18 cellular contexts compared by ENCODE assay signal in genomic region chrX:28552322-28552721, GRCh38. TPM values are rescaled to one million over a fixed set of nuclear protein-coding genes. Genes with fewer than 3 reads are reported as not detected.
DNase-seq lines count a peak whose midpoint lies in the region; ATAC-seq and TF ChIP-seq lines count a peak whose summit lies in the region.
"Had no signal": no experiment of that assay in that cellular context is flagged by ENCODE, and none has a peak within 500 bp of the region (broad histone marks: within the 10 kb centered on the region; RNA-seq: fewer than 3 reads in every experiment).

No MANE protein-coding gene starts in this region.

- H3K9me3 ChIP-seq in HCT116 (ENCODE audit: control insufficient read depth in 1 of 2, insufficient read depth in 1 of 2, low read depth in 1 of 2, low read length in 2 of 2) (no peaks in the 10 kb centered on the region), MG63 (no peaks in the 10 kb centered on the region), OCI-LY7 (ENCODE audit: low read length) (no peaks in the 10 kb centered on the region)

- no peaks in the 10 kb centered on the region for H3K27me3 ChIP-seq in HCT116 (ENCODE audit: insufficient read depth, low read length)
- no peaks in the 10 kb centered on the region for H3K27me3 ChIP-seq in MG63

- H3K4me2 ChIP-seq in HCT116 (ENCODE audit: low read length) (peak overlapping the region; percentile 30), OCI-LY7 (ENCODE audit: low read length) (no peak overlapping the region)

- H3K9me2 ChIP-seq in HCT116 (ENCODE audit: insufficient read depth) (no peaks in the 10 kb centered on the region), OCI-LY7 (ENCODE audit: insufficient read depth, low read length) (no peaks in the 10 kb centered on the region)

- no peak overlapping the region for H3K9ac ChIP-seq in HCT116 (ENCODE audit: low read length)

- TF ChIP-seq CTCF in HCT116 (IDR thresholded peaks at IDR 0.05 in 2 of 3, conservative IDR thresholded peaks at IDR 0.05 in 1 of 3; ENCODE audit: borderline replicate concordance in 1 of 3, insufficient read depth in 1 of 3, low read depth in 2 of 3, low read length in 2 of 3) = no peak
- no peak for TF ChIP-seq CTCF in cardiac fibroblast (IDR thresholded peaks at IDR 0.05; ENCODE audit: low read depth, low read length)
- no peak for TF ChIP-seq CTCF in OCI-LY7 (conservative IDR thresholded peaks at IDR 0.05; ENCODE audit: low read length)

- POLR2A ChIA-PET in HCT116 (lab: Charles Lee) (no interaction called here), OCI-LY7 (lab: Charles Lee) (no interaction called here)

- H3K27ac ChIP-seq in HCT116 (ENCODE audit: low read depth, low read length) (no peak overlapping the region), OCI-LY7 (ENCODE audit: low read depth, low read length, poor library complexity, severe bottlenecking) (no peak overlapping the region)

- H3K4me3 ChIP-seq in HCT116 (replicated peaks in 1 of 2; ENCODE audit: low read depth in 1 of 2, low read length in 2 of 2) (no peak overlapping the region), MG63 (no peak overlapping the region), cardiac fibroblast (replicated peaks in 1 of 2; ENCODE audit: low read depth in 2 of 2, low read length in 2 of 2) (no peak overlapping the region), OCI-LY7 (ENCODE audit: low read depth, low read length, poor library complexity, severe bottlenecking) (no peak overlapping the region)
- H3K4me3 ChIP-seq: K562 had no signal

- no peaks in the 10 kb centered on the region for H4K20me1 ChIP-seq in HCT116 (ENCODE audit: insufficient read depth)
- H4K20me1 ChIP-seq in OCI-LY7 (ENCODE audit: insufficient read depth, low read length) = no peaks in the 10 kb centered on the region

- intact Hi-C loops in HCT116 (cut with micrococcal nuclease) (no loop called here), OCI-LY7 (cut with micrococcal nuclease; ENCODE audit: unreplicated experiment) (no loop called here)

- H3K79me2 ChIP-seq in HCT116 (ENCODE audit: insufficient read depth, low read length) (no peaks in the 10 kb centered on the region), OCI-LY7 (ENCODE audit: insufficient read depth, low read depth, low read length) (no peaks in the 10 kb centered on the region)

- no peak for TF ChIP-seq RAD21 in HCT116 (IDR thresholded peaks at IDR 0.05; ENCODE audit: low read depth)

- DNase-seq in HCT116 (ENCODE audit: low read depth, low spot score) (no peak), MG63 (peak; percentile 1), cardiac fibroblast (ENCODE audit: low read depth in 2 of 2) (peak; percentile 25 to 30), kidney tubule cell (ENCODE audit: low spot score) (peak; percentile 42), OCI-M1 (lab: John Stamatoyannopoulos, UW) (no peak), OCI-LY7 (ENCODE audit: low spot score) (no peak)
- no peak for DNase-seq in activated CD4-positive, alpha-beta T cell treated with anti-CD3 and anti-CD28 coated beads, Interleukin-2, amount 50 U/mL, for 48 hours
- DNase-seq: C1 segment of cervical spinal cord, DMS79 treated with DMSO at 0.1 percent for 48 hours, H7, NCI-H1417 treated with DMSO at 0.1 percent for 48 hours, NCI-H187 treated with DMSO at 0.1 percent for 48 hours, NCI-H2227 treated with DMSO at 0.1 percent for 48 hours, NCI-H524 treated with DMSO at 0.1 percent for 48 hours, SW 1271 had no signal

- BruUV-seq in HCT116 (replicated peaks; lab: Mats Ljungman, UMichigan) (no TSS peak), OCI-LY7 (replicated peaks; lab: Mats Ljungman, UMichigan) (no TSS peak)

- no peak overlapping the region for H2AFZ ChIP-seq in HCT116 (ENCODE audit: low read depth, low read length, poor library complexity, severe bottlenecking)
- H2AFZ ChIP-seq in OCI-LY7 (ENCODE audit: low read length) = no peak overlapping the region

- no peak for TF ChIP-seq POLR2A in HCT116 (IDR thresholded peaks at IDR 0.05; ENCODE audit: borderline replicate concordance, extremely low read depth, insufficient read depth, insufficient read length)

- CTCF ChIA-PET in HCT116 (lab: Charles Lee) (no interaction called here), OCI-LY7 (lab: Charles Lee; ENCODE audit: unreplicated experiment) (no interaction called here)

- H3K36me3 ChIP-seq in HCT116 (ENCODE audit: control insufficient read depth in 1 of 2, insufficient read depth in 2 of 2, low read length in 2 of 2) = no peaks in the 10 kb centered on the region
- no peaks in the 10 kb centered on the region for H3K36me3 ChIP-seq in MG63
- no peaks in the 10 kb centered on the region for H3K36me3 ChIP-seq in OCI-LY7 (ENCODE audit: insufficient read depth, low read length)

- H3K4me1 ChIP-seq in HCT116 (ENCODE audit: control insufficient read depth in 1 of 2, insufficient read depth in 2 of 2, low read length in 2 of 2) (peaks cover 0 to 12% of the 10 kb centered on the region in 2 experiments; a peak in 1 of 4 replicates), OCI-LY7 (ENCODE audit: insufficient read depth, low read length, poor library complexity, severe bottlenecking) (no peaks in the 10 kb centered on the region)

- ATAC-seq in HCT116 = no peak
- ATAC-seq: K562, Panc1, Right ventricle myocardium inferior had no signal

- RAD21 ChIA-PET in HCT116 (lab: Charles Lee; ENCODE audit: low non-redundant PET in 1 of 2, low total read pairs in 2 of 2, uncharacterized antibody in 2 of 2, unreplicated experiment in 2 of 2) = no interaction called here

TF ChIP-seq in HCT116, 20 proteins besides CTCF, POLR2A, EP300 and RAD21:
- TF ChIP-seq FOSL1 (IDR thresholded peaks at IDR 0.05; ENCODE audit: low read depth) = peak; percentile 35; the same call in 1 of the 2 replicates
- TF ChIP-seq EZH2phosphoT487 (IDR thresholded peaks at IDR 0.05; ENCODE audit: borderline replicate concordance) = no peak
TF ChIP-seq in HCT116: peak in this region for 1.

RNA-seq across cellular contexts. Expression of gene IL1RAPL1, which starts 34.9 kb away (rescaled TPM):
- total RNA-seq in HCT116 (2021; ENCODE audit: unreplicated experiment) (2.8 TPM), OCI-LY7 (2022) (not detected in 2 replicates)
- 0.42 and 0.45 TPM in 2 replicates for polyA plus RNA-seq in HCT116 (2012)
- total RNA-seq in MG63 (2014; rRNA removed; shearing (Covaris generic); ENCODE audit: low replicate concordance) = 0.10 TPM in 1 of 2 replicates, not detected in the other
- not detected in 2 replicates for total RNA-seq in OCI-LY7 (2014; rRNA removed; shearing (Covaris generic))

Comparison
In these comparisons a context has a peak if more than half of its experiments do, and no peak if none do; other contexts are left out.
1. DNase-seq: peak in MG63 (single experiment), cardiac fibroblast (2 of 2) and kidney tubule cell (single experiment); none in HCT116 (single experiment), OCI-M1 (single experiment), OCI-LY7 (single experiment) and activated CD4-positive, alpha-beta T cell treated with anti-CD3 and anti-CD28 coated beads, Interleukin-2, amount 50 U/mL, for 48 hours (0 of 2).